ENCODE assay signal across 8 cellular contexts in genomic region chr5:115309751-115310370, GRCh38. TPM values are rescaled to one million over a fixed set of nuclear protein-coding genes. Genes with fewer than 3 reads are reported as not detected.
DNase-seq lines count a peak whose midpoint lies in the region; ATAC-seq, FAIRE-seq and TF ChIP-seq lines count a peak whose summit lies in the region.

No MANE protein-coding gene starts in this region.

- no peak overlapping the region for H3K27ac ChIP-seq in CD8-positive, alpha-beta T cell (ENCODE audit: low read depth, low read length)
- H3K27ac ChIP-seq in HCT116 (ENCODE audit: low read depth, low read length) (no peak overlapping the region), endothelial cell of umbilical vein (ENCODE audit: insufficient read depth, low read depth, low read length) (no peak overlapping the region)

- no peak overlapping the region for H3K4me3 Mint-ChIP-seq in CD8-positive, alpha-beta T cell
- H3K4me3 Mint-ChIP-seq in nephron progenitor cell: no peak overlapping the region

- no peaks in the 10 kb centered on the region for H3K9me1 ChIP-seq in endothelial cell of umbilical vein (replicated peaks; ENCODE audit: control insufficient read depth, extremely low read depth, insufficient read depth, low read length)

- H3K4me3 ChIP-seq in CD8-positive, alpha-beta T cell (ENCODE audit: low read depth, low read length): no peak overlapping the region
- no peak overlapping the region for H3K4me3 ChIP-seq in HCT116 (replicated peaks in 1 of 2; ENCODE audit: low read depth in 1 of 2, low read length in 2 of 2)
- H3K4me3 ChIP-seq in endothelial cell of umbilical vein (replicated peaks in 1 of 3; ENCODE audit: insufficient read depth in 1 of 3, low read depth in 1 of 3, low read length in 3 of 3): no peak overlapping the region

- H2AFZ ChIP-seq in HCT116 (ENCODE audit: low read depth, low read length, poor library complexity, severe bottlenecking) (peak overlapping the region; percentile 90), endothelial cell of umbilical vein (ENCODE audit: low read depth, low read length) (no peak overlapping the region)

- peak; percentile 87 for TF ChIP-seq RAD21 in HCT116 (IDR thresholded peaks at IDR 0.05; ENCODE audit: low read depth)

- POLR2A ChIA-PET in CD8-positive, alpha-beta T cell (lab: Charles Lee): no interaction called here
- POLR2A ChIA-PET in HCT116 (lab: Charles Lee) (interaction anchor here (1.5 kb wide), 1 partner anchor 265 kb away, joined by 6 read pairs; no protein-coding TSS in a partner anchor), endothelial cell of umbilical vein (lab: Charles Lee) (no interaction called here)

- no peaks in the 10 kb centered on the region for H3K9me3 Mint-ChIP-seq in CD8-positive, alpha-beta T cell
- no peaks in the 10 kb centered on the region for H3K9me3 Mint-ChIP-seq in nephron progenitor cell

- H3K27me3 Mint-ChIP-seq in CD8-positive, alpha-beta T cell (ENCODE audit: low read depth): peaks cover 26% of the 10 kb centered on the region
- H3K27me3 Mint-ChIP-seq in nephron progenitor cell (ENCODE audit: low read depth, poor library complexity): no peaks in the 10 kb centered on the region

- no peak for TF ChIP-seq POLR2A in HCT116 (IDR thresholded peaks at IDR 0.05; ENCODE audit: borderline replicate concordance, extremely low read depth, insufficient read depth, insufficient read length)
- no peak for TF ChIP-seq POLR2A in endothelial cell of umbilical vein (IDR thresholded peaks at IDR 0.05; ENCODE audit: low read depth, low read length)

- peak; percentile 52 for ATAC-seq in CD8-positive, alpha-beta T cell
- peak; percentile 69 for ATAC-seq in HCT116
- no peak for ATAC-seq in HG03378 (IDR thresholded peaks at IDR 0.05; ENCODE audit: unreplicated experiment)

- H4K20me1 ChIP-seq in HCT116 (ENCODE audit: insufficient read depth): no peaks in the 10 kb centered on the region
- no peaks in the 10 kb centered on the region for H4K20me1 ChIP-seq in endothelial cell of umbilical vein (replicated peaks; ENCODE audit: control insufficient read depth, extremely low read depth, insufficient read depth, low read length)

- no peak for DNase-seq in CD8-positive, alpha-beta T cell
- DNase-seq in HCT116 (ENCODE audit: low read depth, low spot score): peak; percentile 49
- peak; percentile 40 for DNase-seq in OCI-M1 (lab: John Stamatoyannopoulos, UW)
- peak; percentile 69 for DNase-seq in endothelial cell of umbilical vein (ENCODE audit: low read depth, low spot score)
- DNase-seq in nephron progenitor cell: no peak
- DNase-seq in iPS-NIHi7 (ENCODE audit: extremely low spot score): no peak
- no peak for DNase-seq in NCI-H2107 treated with DMSO at 0.1 percent for 48 hours (lab: John Stamatoyannopoulos, UW; ENCODE audit: unreplicated experiment)

- no peak overlapping the region for H3K9ac ChIP-seq in HCT116 (ENCODE audit: low read length)
- no peak overlapping the region for H3K9ac ChIP-seq in endothelial cell of umbilical vein (replicated peaks; ENCODE audit: extremely low read depth, insufficient read depth, low read length)

- BruUV-seq in HCT116 (replicated peaks; lab: Mats Ljungman, UMichigan) (no TSS peak), endothelial cell of umbilical vein (replicated peaks; lab: Mats Ljungman, UMichigan) (no TSS peak)

- no peaks in the 10 kb centered on the region for H3K4me1 Mint-ChIP-seq in CD8-positive, alpha-beta T cell (ENCODE audit: low read depth)
- no peaks in the 10 kb centered on the region for H3K4me1 Mint-ChIP-seq in nephron progenitor cell

- no peaks in the 10 kb centered on the region for H3K4me1 ChIP-seq in CD8-positive, alpha-beta T cell (ENCODE audit: insufficient read depth, low read length)
- H3K4me1 ChIP-seq in HCT116 (ENCODE audit: control insufficient read depth in 1 of 2, insufficient read depth in 2 of 2, low read length in 2 of 2): peaks cover 0 to 3% of the 10 kb centered on the region in 2 experiments; a peak in 1 of 4 replicates
- no peaks in the 10 kb centered on the region for H3K4me1 ChIP-seq in endothelial cell of umbilical vein (ENCODE audit: control insufficient read depth, extremely low read depth, insufficient read depth, low read length)

- no peaks in the 10 kb centered on the region for H3K36me3 Mint-ChIP-seq in CD8-positive, alpha-beta T cell
- H3K36me3 Mint-ChIP-seq in nephron progenitor cell (ENCODE audit: low read depth): no peaks in the 10 kb centered on the region

- no peaks in the 10 kb centered on the region for H3K79me2 ChIP-seq in HCT116 (ENCODE audit: insufficient read depth, low read length)
- no peaks in the 10 kb centered on the region for H3K79me2 ChIP-seq in endothelial cell of umbilical vein (ENCODE audit: control insufficient read depth, insufficient read depth, low read length)

- dilution Hi-C loops in endothelial cell of umbilical vein (cut with MboI; ENCODE audit: extremely low pct_ligation_motif_present, low sequenced_read_pairs): loop anchor here (25.0 kb wide), 1 partner anchor 227 kb away; the partner anchor contains the start of gene FEM1C

- CTCF ChIA-PET in CD8-positive, alpha-beta T cell (lab: Charles Lee): interaction anchor here (0.7 to 9.1 kb wide), 16 partner anchors 8 to 569 kb away, joined by 3 to 188 read pairs (median 4); partner anchors contain the start of genes CCDC112 and FEM1C
- CTCF ChIA-PET in HCT116 (lab: Charles Lee) (interaction anchor here (0.9 to 2.4 kb wide), 8 partner anchors 64 to 758 kb away, joined by 3 to 51 read pairs (median 4); no protein-coding TSS in a partner anchor), endothelial cell of umbilical vein (lab: Charles Lee) (interaction anchor here (0.6 to 5.6 kb wide), 51 partner anchors 9 to 1698 kb away, joined by 3 to 98 read pairs (median 4); partner anchors contain the start of genes ARL14EPL, CCDC112, FEM1C and TICAM2)

- no peaks in the 10 kb centered on the region for H3K9me3 ChIP-seq in CD8-positive, alpha-beta T cell (ENCODE audit: low read length)
- no peaks in the 10 kb centered on the region for H3K9me3 ChIP-seq in HCT116 (ENCODE audit: control insufficient read depth in 1 of 2, insufficient read depth in 1 of 2, low read depth in 1 of 2, low read length in 2 of 2)
- no peaks in the 10 kb centered on the region for H3K9me3 ChIP-seq in endothelial cell of umbilical vein (replicated peaks; ENCODE audit: control insufficient read depth, insufficient read depth, low read length)

- TF ChIP-seq CTCF in CD8-positive, alpha-beta T cell (IDR thresholded peaks at IDR 0.05): peak; percentile 81
- peak; percentile 48 to 78 (median 70); a peak in 5 of 6 replicates for TF ChIP-seq CTCF in HCT116 (IDR thresholded peaks at IDR 0.05 in 2 of 3, conservative IDR thresholded peaks at IDR 0.05 in 1 of 3; ENCODE audit: borderline replicate concordance in 1 of 3, insufficient read depth in 1 of 3, low read depth in 2 of 3, low read length in 2 of 3)
- peak in 1 of 2 donors; percentile 16 for TF ChIP-seq CTCF in endothelial cell of umbilical vein (IDR thresholded peaks at IDR 0.05; ENCODE audit: extremely low read depth in 1 of 2, insufficient read depth in 1 of 2, low read depth in 1 of 2, low read length in 2 of 2)
- peak; percentile 66 for TF ChIP-seq CTCF in nephron progenitor cell (IDR thresholded peaks at IDR 0.05)

- H3K4me2 ChIP-seq in HCT116 (ENCODE audit: low read length) (no peak overlapping the region), endothelial cell of umbilical vein (ENCODE audit: insufficient read depth, low read length) (no peak overlapping the region)

- no peak overlapping the region for H3K27ac Mint-ChIP-seq in CD8-positive, alpha-beta T cell
- no peak overlapping the region for H3K27ac Mint-ChIP-seq in nephron progenitor cell

- RAD21 ChIA-PET in HCT116 (lab: Charles Lee; ENCODE audit: low non-redundant PET in 1 of 2, low total read pairs in 2 of 2, uncharacterized antibody in 2 of 2, unreplicated experiment in 2 of 2): interaction anchor here (1.4 to 2.3 kb wide), 2 partner anchors 264 to 265 kb away, joined by 7 to 22 read pairs; no protein-coding TSS in a partner anchor

- H3K9me2 ChIP-seq in HCT116 (ENCODE audit: insufficient read depth): no peaks in the 10 kb centered on the region

- intact Hi-C loops in CD8-positive, alpha-beta T cell (cut with DNase I, micrococcal nuclease): loop anchor here (1.0 to 2.0 kb wide), 5 partner anchors 264 to 761 kb away; no protein-coding TSS in a partner anchor
- intact Hi-C loops in HCT116 (cut with micrococcal nuclease): loop anchor here (1.0 to 5.0 kb wide), 5 partner anchors 67 to 757 kb away; no protein-coding TSS in a partner anchor
- intact Hi-C loops in endothelial cell of umbilical vein (cut with micrococcal nuclease): loop anchor here (1.0 to 5.0 kb wide), 6 partner anchors 57 to 759 kb away; partner anchors contain the start of gene FEM1C

- FAIRE-seq in endothelial cell of umbilical vein (lab: Jason Lieb, UNC): peak; percentile 12

- no peaks in the 10 kb centered on the region for H3K27me3 ChIP-seq in CD8-positive, alpha-beta T cell (ENCODE audit: insufficient read depth, low read length)
- H3K27me3 ChIP-seq in HCT116 (ENCODE audit: insufficient read depth, low read length) (no peaks in the 10 kb centered on the region), endothelial cell of umbilical vein (ENCODE audit: control insufficient read depth in 2 of 2, insufficient read depth in 2 of 2, low read length in 2 of 2) (no peaks in the 10 kb centered on the region)

- no peaks in the 10 kb centered on the region for H3K36me3 ChIP-seq in CD8-positive, alpha-beta T cell (ENCODE audit: insufficient read depth, low read length)
- H3K36me3 ChIP-seq in HCT116 (ENCODE audit: control insufficient read depth in 1 of 2, insufficient read depth in 2 of 2, low read length in 2 of 2) (no peaks in the 10 kb centered on the region), endothelial cell of umbilical vein (ENCODE audit: control insufficient read depth in 2 of 2, extremely low read depth in 1 of 2, insufficient read depth in 2 of 2, low read length in 2 of 2) (no peaks in the 10 kb centered on the region)

RNA-seq across cellular contexts. Expression of gene CCDC112, which starts 13.4 kb away (rescaled TPM):
- total RNA-seq in CD8-positive, alpha-beta T cell: 1 to 10 TPM; 1.6 to 2.7 TPM
- total RNA-seq in HCT116 (2021; ENCODE audit: unreplicated experiment) (13.7 TPM), endothelial cell of umbilical vein (9.6 TPM in 2 replicates)
- 3.7 and 5.6 TPM in 2 replicates for polyA plus RNA-seq in HCT116 (2012)
- polyA plus RNA-seq in endothelial cell of umbilical vein: 2.4 and 2.8 TPM in 2 replicates
- polyA plus RNA-seq in endothelial cell of umbilical vein (2011; cell fraction: cytosol; rRNA removed): 2.0 and 2.2 TPM in 2 replicates
- 2.2 and 3.4 TPM in 2 replicates for polyA plus RNA-seq in endothelial cell of umbilical vein (2011; cell fraction: nucleus; rRNA removed)
- 7.5 and 8.5 TPM in 2 replicates for polyA plus RNA-seq in endothelial cell of umbilical vein (2012)
- 0.53 and 0.89 TPM in 2 replicates for polyA minus RNA-seq in endothelial cell of umbilical vein
- 2.6 TPM for polyA minus RNA-seq in endothelial cell of umbilical vein (2011; cell fraction: cytosol; rRNA and poly(A)+ RNA removed)
- polyA minus RNA-seq in endothelial cell of umbilical vein (2011; cell fraction: nucleus; rRNA and poly(A)+ RNA removed): 1.7 and 3.3 TPM in 2 replicates

RNA-seq across cellular contexts. Expression of gene PGGT1B, which starts 47.2 kb away (rescaled TPM):
- total RNA-seq in CD8-positive, alpha-beta T cell: 10 to 100 TPM; 55.2 to 57.0 TPM
- total RNA-seq in HCT116 (2021; ENCODE audit: unreplicated experiment): 45.8 TPM
- 10.0 and 14.8 TPM in 2 replicates for polyA plus RNA-seq in HCT116 (2012)
- 37.5 and 42.3 TPM in 2 replicates for total RNA-seq in endothelial cell of umbilical vein
- 1.3 and 2.6 TPM in 2 replicates for polyA plus RNA-seq in endothelial cell of umbilical vein
- 1.4 and 1.7 TPM in 2 replicates for polyA plus RNA-seq in endothelial cell of umbilical vein (2011; cell fraction: cytosol; rRNA removed)
- 4.4 and 6.1 TPM in 2 replicates for polyA plus RNA-seq in endothelial cell of umbilical vein (2011; cell fraction: nucleus; rRNA removed)
- 16.4 and 21.1 TPM in 2 replicates for polyA plus RNA-seq in endothelial cell of umbilical vein (2012)
- polyA minus RNA-seq in endothelial cell of umbilical vein: 32.4 and 39.5 TPM in 2 replicates
- 4.7 TPM for polyA minus RNA-seq in endothelial cell of umbilical vein (2011; cell fraction: cytosol; rRNA and poly(A)+ RNA removed)
- 32.8 and 38.3 TPM in 2 replicates for polyA minus RNA-seq in endothelial cell of umbilical vein (2011; cell fraction: nucleus; rRNA and poly(A)+ RNA removed)

Comparison
In these comparisons a context has a peak if more than half of its experiments do, and no peak if none do; other contexts are left out.
1. DNase-seq: peak in HCT116 (single experiment), OCI-M1 (single experiment) and endothelial cell of umbilical vein (single experiment); none in CD8-positive, alpha-beta T cell (0 of 7), nephron progenitor cell (single experiment), iPS-NIHi7 (single experiment) and NCI-H2107 treated with DMSO at 0.1 percent for 48 hours (single experiment).